ENCODE assay signal across 3 cellular contexts in the genomic region with DNA sequence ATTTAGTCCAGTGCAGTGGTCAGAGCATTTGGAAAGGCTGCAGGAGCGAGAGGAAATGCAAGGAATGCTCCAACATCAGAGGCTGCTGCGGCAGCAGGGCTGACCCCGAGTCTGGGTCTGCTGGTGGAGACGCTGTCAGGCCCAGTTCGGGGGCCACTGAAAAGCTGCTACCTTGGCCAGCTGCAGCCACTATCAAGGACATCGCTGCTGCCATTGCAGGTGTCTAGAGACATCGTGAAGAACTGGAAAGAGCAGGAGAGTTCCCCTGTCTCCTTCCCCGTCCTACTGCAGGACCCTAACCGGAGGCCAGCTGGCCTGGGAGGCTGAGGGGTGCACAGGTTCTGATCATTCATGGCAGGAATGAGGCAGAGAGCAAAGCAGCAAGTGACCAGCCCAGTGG.
TF ChIP-seq lines count a peak whose summit lies in the region.

No MANE protein-coding gene starts in this region.

TF ChIP-seq in SK-N-SH, 30 proteins besides CTCF, POLR2A, EP300 and RAD21:
- TF ChIP-seq, protein P1, sequence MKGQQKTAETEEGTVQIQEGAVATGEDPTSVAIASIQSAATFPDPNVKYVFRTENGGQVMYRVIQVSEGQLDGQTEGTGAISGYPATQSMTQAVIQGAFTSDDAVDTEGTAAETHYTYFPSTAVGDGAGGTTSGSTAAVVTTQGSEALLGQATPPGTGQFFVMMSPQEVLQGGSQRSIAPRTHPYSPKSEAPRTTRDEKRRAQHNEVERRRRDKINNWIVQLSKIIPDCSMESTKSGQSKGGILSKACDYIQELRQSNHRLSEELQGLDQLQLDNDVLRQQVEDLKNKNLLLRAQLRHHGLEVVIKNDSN (IDR thresholded peaks at IDR 0.05; ENCODE audit: borderline replicate concordance, low read depth), result no peak
- TF ChIP-seq, protein P2, sequence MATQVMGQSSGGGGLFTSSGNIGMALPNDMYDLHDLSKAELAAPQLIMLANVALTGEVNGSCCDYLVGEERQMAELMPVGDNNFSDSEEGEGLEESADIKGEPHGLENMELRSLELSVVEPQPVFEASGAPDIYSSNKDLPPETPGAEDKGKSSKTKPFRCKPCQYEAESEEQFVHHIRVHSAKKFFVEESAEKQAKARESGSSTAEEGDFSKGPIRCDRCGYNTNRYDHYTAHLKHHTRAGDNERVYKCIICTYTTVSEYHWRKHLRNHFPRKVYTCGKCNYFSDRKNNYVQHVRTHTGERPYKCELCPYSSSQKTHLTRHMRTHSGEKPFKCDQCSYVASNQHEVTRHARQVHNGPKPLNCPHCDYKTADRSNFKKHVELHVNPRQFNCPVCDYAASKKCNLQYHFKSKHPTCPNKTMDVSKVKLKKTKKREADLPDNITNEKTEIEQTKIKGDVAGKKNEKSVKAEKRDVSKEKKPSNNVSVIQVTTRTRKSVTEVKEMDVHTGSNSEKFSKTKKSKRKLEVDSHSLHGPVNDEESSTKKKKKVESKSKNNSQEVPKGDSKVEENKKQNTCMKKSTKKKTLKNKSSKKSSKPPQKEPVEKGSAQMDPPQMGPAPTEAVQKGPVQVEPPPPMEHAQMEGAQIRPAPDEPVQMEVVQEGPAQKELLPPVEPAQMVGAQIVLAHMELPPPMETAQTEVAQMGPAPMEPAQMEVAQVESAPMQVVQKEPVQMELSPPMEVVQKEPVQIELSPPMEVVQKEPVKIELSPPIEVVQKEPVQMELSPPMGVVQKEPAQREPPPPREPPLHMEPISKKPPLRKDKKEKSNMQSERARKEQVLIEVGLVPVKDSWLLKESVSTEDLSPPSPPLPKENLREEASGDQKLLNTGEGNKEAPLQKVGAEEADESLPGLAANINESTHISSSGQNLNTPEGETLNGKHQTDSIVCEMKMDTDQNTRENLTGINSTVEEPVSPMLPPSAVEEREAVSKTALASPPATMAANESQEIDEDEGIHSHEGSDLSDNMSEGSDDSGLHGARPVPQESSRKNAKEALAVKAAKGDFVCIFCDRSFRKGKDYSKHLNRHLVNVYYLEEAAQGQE (IDR thresholded peaks at IDR 0.05; ENCODE audit: low read depth, low read length), result no peak
- TF ChIP-seq ELF1 (IDR thresholded peaks at IDR 0.05), result no peak
- TF ChIP-seq TAF1 (IDR thresholded peaks at IDR 0.05; ENCODE audit: borderline replicate concordance, low read depth, low read length), result no peak
TF ChIP-seq in SK-N-SH: peak in this region for 0.

TF ChIP-seq in SK-N-SH treated with all-trans-retinoic acid at 6 μM for 48 hours, 23 proteins besides CTCF, POLR2A, EP300 and RAD21:
- no peak for TF ChIP-seq OSR1 (CRISPR knock-in tag; IDR thresholded peaks at IDR 0.05)
- TF ChIP-seq, protein P3, sequence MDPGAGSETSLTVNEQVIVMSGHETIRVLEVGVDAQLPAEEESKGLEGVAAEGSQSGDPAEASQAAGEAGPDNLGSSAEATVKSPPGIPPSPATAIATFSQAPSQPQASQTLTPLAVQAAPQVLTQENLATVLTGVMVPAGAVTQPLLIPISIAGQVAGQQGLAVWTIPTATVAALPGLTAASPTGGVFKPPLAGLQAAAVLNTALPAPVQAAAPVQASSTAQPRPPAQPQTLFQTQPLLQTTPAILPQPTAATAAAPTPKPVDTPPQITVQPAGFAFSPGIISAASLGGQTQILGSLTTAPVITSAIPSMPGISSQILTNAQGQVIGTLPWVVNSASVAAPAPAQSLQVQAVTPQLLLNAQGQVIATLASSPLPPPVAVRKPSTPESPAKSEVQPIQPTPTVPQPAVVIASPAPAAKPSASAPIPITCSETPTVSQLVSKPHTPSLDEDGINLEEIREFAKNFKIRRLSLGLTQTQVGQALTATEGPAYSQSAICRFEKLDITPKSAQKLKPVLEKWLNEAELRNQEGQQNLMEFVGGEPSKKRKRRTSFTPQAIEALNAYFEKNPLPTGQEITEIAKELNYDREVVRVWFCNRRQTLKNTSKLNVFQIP (CRISPR knock-in tag; IDR thresholded peaks at IDR 0.05; ENCODE audit: borderline replicate concordance, low read depth), result no peak
- no peak for TF ChIP-seq ZNF8 (CRISPR knock-in tag; IDR thresholded peaks at IDR 0.05)
- no peak for TF ChIP-seq RARB (CRISPR knock-in tag; IDR thresholded peaks at IDR 0.05)
- TF ChIP-seq ZC3H10 (CRISPR knock-in tag; IDR thresholded peaks at IDR 0.05), result no peak
- TF ChIP-seq PPARA (CRISPR knock-in tag; IDR thresholded peaks at IDR 0.05; ENCODE audit: borderline replicate concordance), result no peak
- TF ChIP-seq, protein P4, sequence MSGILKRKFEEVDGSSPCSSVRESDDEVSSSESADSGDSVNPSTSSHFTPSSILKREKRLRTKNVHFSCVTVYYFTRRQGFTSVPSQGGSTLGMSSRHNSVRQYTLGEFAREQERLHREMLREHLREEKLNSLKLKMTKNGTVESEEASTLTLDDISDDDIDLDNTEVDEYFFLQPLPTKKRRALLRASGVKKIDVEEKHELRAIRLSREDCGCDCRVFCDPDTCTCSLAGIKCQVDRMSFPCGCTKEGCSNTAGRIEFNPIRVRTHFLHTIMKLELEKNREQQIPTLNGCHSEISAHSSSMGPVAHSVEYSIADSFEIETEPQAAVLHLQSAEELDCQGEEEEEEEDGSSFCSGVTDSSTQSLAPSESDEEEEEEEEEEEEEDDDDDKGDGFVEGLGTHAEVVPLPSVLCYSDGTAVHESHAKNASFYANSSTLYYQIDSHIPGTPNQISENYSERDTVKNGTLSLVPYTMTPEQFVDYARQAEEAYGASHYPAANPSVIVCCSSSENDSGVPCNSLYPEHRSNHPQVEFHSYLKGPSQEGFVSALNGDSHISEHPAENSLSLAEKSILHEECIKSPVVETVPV (CRISPR knock-in tag; IDR thresholded peaks at IDR 0.05), result no peak
- no peak for TF ChIP-seq ISL1 (CRISPR knock-in tag; IDR thresholded peaks at IDR 0.05)
TF ChIP-seq in SK-N-SH treated with all-trans-retinoic acid at 6 μM for 48 hours: peak in this region for 0.

TF ChIP-seq in H1, 55 proteins besides CTCF, POLR2A, EP300 and RAD21:
- TF ChIP-seq, protein P5, sequence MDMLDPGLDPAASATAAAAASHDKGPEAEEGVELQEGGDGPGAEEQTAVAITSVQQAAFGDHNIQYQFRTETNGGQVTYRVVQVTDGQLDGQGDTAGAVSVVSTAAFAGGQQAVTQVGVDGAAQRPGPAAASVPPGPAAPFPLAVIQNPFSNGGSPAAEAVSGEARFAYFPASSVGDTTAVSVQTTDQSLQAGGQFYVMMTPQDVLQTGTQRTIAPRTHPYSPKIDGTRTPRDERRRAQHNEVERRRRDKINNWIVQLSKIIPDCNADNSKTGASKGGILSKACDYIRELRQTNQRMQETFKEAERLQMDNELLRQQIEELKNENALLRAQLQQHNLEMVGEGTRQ (IDR thresholded peaks at IDR 0.05; ENCODE audit: low read length), result no peak
- TF ChIP-seq JUN (IDR thresholded peaks at IDR 0.05; ENCODE audit: low read depth, low read length) (no peak), CBX8 (IDR thresholded peaks at IDR 0.05; ENCODE audit: borderline replicate concordance, low read depth, low read length) (no peak), GTF2F1 (IDR thresholded peaks at IDR 0.05; ENCODE audit: borderline replicate concordance, low read depth, low read length) (no peak), ASH2L (IDR thresholded peaks at IDR 0.05; ENCODE audit: low read length) (no peak)
